Comparison of ENCODE assay signal across 28 cellular contexts in the genomic region with DNA sequence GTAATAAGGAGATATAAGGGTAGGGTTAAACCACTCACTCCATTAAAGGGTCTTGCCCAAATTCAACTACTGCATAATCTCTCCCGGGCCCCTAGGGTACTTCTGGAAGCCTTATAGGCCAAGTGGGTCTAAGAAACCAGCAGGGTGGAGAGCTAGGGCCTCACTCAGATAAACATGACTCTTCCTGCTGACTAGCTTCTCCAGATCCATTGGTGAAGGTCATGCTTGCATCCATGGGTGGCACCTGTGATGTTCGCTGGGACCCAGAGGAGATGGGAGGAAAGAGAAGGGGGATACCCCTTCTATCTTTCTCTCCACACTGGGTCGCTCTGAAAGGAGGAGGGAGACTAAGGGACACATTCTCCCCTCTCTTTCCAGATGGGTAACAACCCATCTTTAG.
"Had no signal": no experiment of that assay in that cellular context is flagged by ENCODE, and none has a peak within 500 bp of the region (broad histone marks: within the 10 kb centered on the region; RNA-seq: fewer than 3 reads in every experiment).

No MANE protein-coding gene starts in this region.

- DNase-seq: activated CD4-positive, alpha-beta T cell treated with anti-CD3 and anti-CD28 coated beads, Interleukin-2, amount 10 ng/mL, durations not matched to agents 24 days and 14 days; activated CD4-positive, alpha-beta T cell treated with anti-CD3 and anti-CD28 coated beads, Interleukin-2, amount 50 U/mL, for 4 hours; activated CD8-positive, alpha-beta T cell treated with anti-CD3 and anti-CD28 coated beads for 36 hours; activated effector memory CD4-positive, alpha-beta T cell treated with anti-CD3 and anti-CD28 coated beads, Interleukin-2, amount 50 U/mL, for 16 hours; activated naive CD4-positive, alpha-beta T cell; activated naive CD4-positive, alpha-beta T cell treated with anti-CD3 and anti-CD28 coated beads, Interleukin-2, amount 50 U/mL, for 16 hours; activated naive CD8-positive, alpha-beta T cell treated with anti-CD3 and anti-CD28 coated beads for 36 hours; activated T-cell treated with anti-CD3 and anti-CD28 coated beads, Interleukin-2, amount 50 U/mL, for 1 hour; activated T-cell treated with anti-CD3 and anti-CD28 coated beads, Interleukin-2, amount 50 U/mL, for 72 hours; amygdala; MG63; NCI-H1048; NCI-H1105 treated with DMSO at 0.1 percent for 48 hours; NCI-H1436; NCI-H1694; NCI-H1930; NCI-H2081 treated with DMSO at 0.1 percent for 48 hours; NCI-H345; NCI-H524 treated with DMSO at 0.1 percent for 48 hours; NCI-H748 treated with DMSO at 0.1 percent for 48 hours; NK-92 treated with Interleukin-12 subunit alpha and Interleukin-12 subunit beta, amount 100 ng/mL, for 24 hours; Right ventricle myocardium superior; SW 1271; T1000; WERI-Rb-1 had no signal

- H3K27ac ChIP-seq: ascending aorta, cardiac muscle cell, coronary artery, WERI-Rb-1 had no signal
